ENCODE assay signal across 17 cellular contexts in genomic region chr3:16067837-16068471, GRCh38.
DNase-seq lines count a peak whose midpoint lies in the region; ATAC-seq and TF ChIP-seq lines count a peak whose summit lies in the region.
"Had no signal": no experiment of that assay in that cellular context is flagged by ENCODE, and none has a peak within 500 bp of the region (broad histone marks: within the 10 kb centered on the region; RNA-seq: fewer than 3 reads in every experiment).

No MANE protein-coding gene starts in this region.

- H3K36me3 Mint-ChIP-seq in HFFc6 (ENCODE audit: low read depth) = peaks cover 2% of the 10 kb centered on the region
- no peaks in the 10 kb centered on the region for H3K36me3 Mint-ChIP-seq in activated naive CD8-positive, alpha-beta T cell treated with anti-CD3 and anti-CD28 coated beads for 36 hours
- peaks cover 0 to under 1% (median 0%) of the 10 kb centered on the region in 5 donors for H3K36me3 Mint-ChIP-seq in naive thymus-derived CD4-positive, alpha-beta T cell

- BruUV-seq in A673 (replicated peaks; lab: Mats Ljungman, UMichigan) = no TSS peak

- H3K27me3 ChIP-seq in A673 (replicated peaks; ENCODE audit: insufficient read depth, low read depth, low read length, poor library complexity) = no peaks in the 10 kb centered on the region
- no peaks in the 10 kb centered on the region for H3K27me3 ChIP-seq in naive thymus-derived CD4-positive, alpha-beta T cell (ENCODE audit: control insufficient read depth in 2 of 2, insufficient read depth in 2 of 2, low read length in 2 of 2)
- H3K27me3 ChIP-seq: spleen, suprapubic skin had no signal

- peak overlapping the region; percentile 84 for H3K4me3 Mint-ChIP-seq in HFFc6
- no peak overlapping the region for H3K4me3 Mint-ChIP-seq in activated naive CD8-positive, alpha-beta T cell treated with anti-CD3 and anti-CD28 coated beads for 36 hours
- no peak overlapping the region for H3K4me3 Mint-ChIP-seq in naive thymus-derived CD4-positive, alpha-beta T cell
- H3K4me3 Mint-ChIP-seq: activated CD8-positive, alpha-beta T cell treated with anti-CD3 and anti-CD28 coated beads, Interleukin-2, amount 10 ng/mL, durations not matched to agents 7 days and 5 days had no signal

- no peak for ATAC-seq in naive thymus-derived CD4-positive, alpha-beta T cell
- ATAC-seq: activated CD8-positive, alpha-beta T cell treated with anti-CD3 and anti-CD28 coated beads, Interleukin-2, amount 10 ng/mL, durations not matched to agents 7 days and 5 days; GM12878 had no signal

- intact Hi-C loops in A673 (cut with micrococcal nuclease; ENCODE audit: unreplicated experiment) = no loop called here
- intact Hi-C loops in naive thymus-derived CD4-positive, alpha-beta T cell (cut with micrococcal nuclease) = no loop called here

- H3K27ac ChIP-seq in A673 (ENCODE audit: low read depth, low read length, poor library complexity, severe bottlenecking) = no peak overlapping the region
- H3K27ac ChIP-seq in naive thymus-derived CD4-positive, alpha-beta T cell (ENCODE audit: low read depth, low read length) = no peak overlapping the region
- H3K27ac ChIP-seq: spleen, suprapubic skin had no signal

- H3K4me1 ChIP-seq in A673 (ENCODE audit: insufficient read depth, low read length, poor library complexity, severe bottlenecking) = no peaks in the 10 kb centered on the region
- H3K4me1 ChIP-seq in naive thymus-derived CD4-positive, alpha-beta T cell (ENCODE audit: control insufficient read depth in 2 of 2, insufficient read depth in 2 of 2, low read length in 2 of 2) = no peaks in the 10 kb centered on the region

- H3K36me3 ChIP-seq in A673 (ENCODE audit: insufficient read depth, low read length, poor library complexity, severe bottlenecking) = no peaks in the 10 kb centered on the region
- H3K36me3 ChIP-seq in naive thymus-derived CD4-positive, alpha-beta T cell (ENCODE audit: control insufficient read depth in 2 of 3, insufficient read depth in 3 of 3, low read length in 3 of 3) = no peaks in the 10 kb centered on the region
- H3K36me3 ChIP-seq: spleen, suprapubic skin had no signal

- CTCF ChIA-PET in A673 (lab: Charles Lee) = no interaction called here
- CTCF ChIA-PET in naive thymus-derived CD4-positive, alpha-beta T cell (lab: Charles Lee) = no interaction called here

- H3K27me3 Mint-ChIP-seq in HFFc6 (ENCODE audit: insufficient read depth) = no peaks in the 10 kb centered on the region; the same call in 1 of the 2 replicates
- H3K27me3 Mint-ChIP-seq in activated naive CD8-positive, alpha-beta T cell treated with anti-CD3 and anti-CD28 coated beads for 36 hours = peaks cover 6% of the 10 kb centered on the region
- peaks cover 0 to 2% (median 0%) of the 10 kb centered on the region in 5 donors for H3K27me3 Mint-ChIP-seq in naive thymus-derived CD4-positive, alpha-beta T cell

- H3K4me3 ChIP-seq in A673 (ENCODE audit: low read depth, low read length, poor library complexity, severe bottlenecking) = no peak overlapping the region
- no peak overlapping the region for H3K4me3 ChIP-seq in naive thymus-derived CD4-positive, alpha-beta T cell (ENCODE audit: low read length)
- H3K4me3 ChIP-seq: GM12878, spleen, suprapubic skin had no signal

- H3K27ac Mint-ChIP-seq in HFFc6 = peak overlapping the region; percentile 100
- H3K27ac Mint-ChIP-seq in activated naive CD8-positive, alpha-beta T cell treated with anti-CD3 and anti-CD28 coated beads for 36 hours = no peak overlapping the region
- no peak overlapping the region for H3K27ac Mint-ChIP-seq in naive thymus-derived CD4-positive, alpha-beta T cell
- H3K27ac Mint-ChIP-seq: activated CD8-positive, alpha-beta T cell treated with anti-CD3 and anti-CD28 coated beads, Interleukin-2, amount 10 ng/mL, durations not matched to agents 7 days and 5 days had no signal

- TF ChIP-seq CTCF in A673 (conservative IDR thresholded peaks at IDR 0.05; ENCODE audit: low read depth, low read length) (no peak), HFFc6 (IDR thresholded peaks at IDR 0.05) (peak; percentile 56)

- POLR2A ChIA-PET in A673 (lab: Charles Lee; ENCODE audit: low non-redundant PET) = no interaction called here
- POLR2A ChIA-PET in naive thymus-derived CD4-positive, alpha-beta T cell (lab: Charles Lee) = no interaction called here

- no peaks in the 10 kb centered on the region for H3K9me3 Mint-ChIP-seq in HFFc6
- H3K9me3 Mint-ChIP-seq in activated naive CD8-positive, alpha-beta T cell treated with anti-CD3 and anti-CD28 coated beads for 36 hours = no peaks in the 10 kb centered on the region
- H3K9me3 Mint-ChIP-seq in naive thymus-derived CD4-positive, alpha-beta T cell = peaks cover 0 to 4% (median 0%) of the 10 kb centered on the region in 11 donors

- DNase-seq in A673 (ENCODE audit: low spot score) (peak; percentile 21), HFFc6 (peak; percentile 97), amniotic epithelial cell (ENCODE audit: low read depth) (peak; percentile 32), islet precursor cell (peak; percentile 60), globus pallidus (ENCODE audit: low spot score) (no peak)
- no peak for DNase-seq in activated CD4-positive, CD25-positive, alpha-beta regulatory T cell (lab: John Stamatoyannopoulos, UW)
- no peak for DNase-seq in activated naive CD8-positive, alpha-beta T cell treated with anti-CD3 and anti-CD28 coated beads for 36 hours
- DNase-seq in naive thymus-derived CD4-positive, alpha-beta T cell = no peak
- DNase-seq: activated CD8-positive, alpha-beta T cell treated with anti-CD3 and anti-CD28 coated beads, Interleukin-2, amount 10 ng/mL, durations not matched to agents 7 days and 5 days; activated naive CD4-positive, alpha-beta T cell treated with Interleukin-2 at 50 U/mL for 16 hours; cerebellar nuclear complex; NCI-H146; NCI-H774; SHP77; spleen had no signal

- H3K9me3 ChIP-seq in A673 (ENCODE audit: low read depth, low read length, poor library complexity, severe bottlenecking) = no peaks in the 10 kb centered on the region
- no peaks in the 10 kb centered on the region for H3K9me3 ChIP-seq in naive thymus-derived CD4-positive, alpha-beta T cell (ENCODE audit: control insufficient read depth in 2 of 3, low read length in 3 of 3)
- H3K9me3 ChIP-seq: spleen, suprapubic skin had no signal

- H3K4me1 Mint-ChIP-seq in HFFc6 (ENCODE audit: low read depth) = peaks cover 95% of the 10 kb centered on the region
- H3K4me1 Mint-ChIP-seq in activated naive CD8-positive, alpha-beta T cell treated with anti-CD3 and anti-CD28 coated beads for 36 hours = peaks cover 3% of the 10 kb centered on the region
- H3K4me1 Mint-ChIP-seq in naive thymus-derived CD4-positive, alpha-beta T cell = peaks cover 0 to 3% (median 0%) of the 10 kb centered on the region in 7 donors

Comparison
In these comparisons a context has a peak if more than half of its experiments do, and no peak if none do; other contexts are left out.
1. DNase-seq: peak in A673 (single experiment), HFFc6 (single experiment), amniotic epithelial cell (single experiment) and islet precursor cell (single experiment); none in globus pallidus (single experiment), activated CD4-positive, CD25-positive, alpha-beta regulatory T cell (0 of 4), activated naive CD8-positive, alpha-beta T cell treated with anti-CD3 and anti-CD28 coated beads for 36 hours (single experiment) and naive thymus-derived CD4-positive, alpha-beta T cell (0 of 9).